18 cellular contexts compared by ENCODE assay signal in genomic region chr5:73412597-73412988, GRCh38. TPM values are rescaled to one million over a fixed set of nuclear protein-coding genes. Genes with fewer than 3 reads are reported as not detected.
DNase-seq lines count a peak whose midpoint lies in the region; ATAC-seq and TF ChIP-seq lines count a peak whose summit lies in the region.
"Had no signal": no experiment of that assay in that cellular context is flagged by ENCODE, and none has a peak within 500 bp of the region (broad histone marks: within the 10 kb centered on the region; RNA-seq: fewer than 3 reads in every experiment).

No MANE protein-coding gene starts in this region.

- ATAC-seq in IMR-90 (ENCODE audit: low read depth) (peak; percentile 48), GM21360 (IDR thresholded peaks at IDR 0.05; ENCODE audit: unreplicated experiment) (no peak)
- ATAC-seq: heart right ventricle had no signal

- peak overlapping the region; percentile 39; the same call in 1 of the 3 replicates for H2BK15ac ChIP-seq in IMR-90 (ENCODE audit: low read depth, low read length)

- H3K18ac ChIP-seq in IMR-90 (ENCODE audit: low read depth, low read length): no peak overlapping the region

- H3K27me3 ChIP-seq in IMR-90 (ENCODE audit: control insufficient read depth, insufficient read depth, low read length): no peaks in the 10 kb centered on the region
- H3K27me3 ChIP-seq: right atrium auricular region had no signal

- peak; percentile 67 for DNase-seq in EL
- peak; percentile 79 for DNase-seq in IMR-90
- peak; percentile 76 for DNase-seq in astrocyte of the spinal cord (ENCODE audit: low read depth, low spot score)
- peak; percentile 33 for DNase-seq in myocyte (ENCODE audit: low read depth)
- no peak for DNase-seq in GM13977 (ENCODE audit: low spot score)
- no peak for DNase-seq in NCI-H748 treated with DMSO at 0.1 percent for 48 hours (lab: John Stamatoyannopoulos, UW)
- DNase-seq in islet precursor cell: no peak
- DNase-seq: activated naive CD4-positive, alpha-beta T cell; caudate nucleus; heart right ventricle; Kasumi-1; NCI-H187 treated with DMSO at 0.1 percent for 48 hours; SIG-M5; stimulated activated CD4-positive, alpha-beta T cell treated with anti-CD3 and anti-CD28 coated beads, Interleukin-4, amount 100 ng/mL, for 1 hour; upper lobe of left lung had no signal

- H3K36me3 ChIP-seq in IMR-90 (ENCODE audit: control insufficient read depth, insufficient read depth, low read length): no peaks in the 10 kb centered on the region
- H3K36me3 ChIP-seq: heart right ventricle, right atrium auricular region, upper lobe of left lung had no signal

- TF ChIP-seq RAD21 in IMR-90 (IDR thresholded peaks at IDR 0.05; ENCODE audit: low read length): no peak

- H3K9me1 ChIP-seq in IMR-90 (ENCODE audit: insufficient read depth, low read length): peaks cover 6% of the 10 kb centered on the region

- peak overlapping the region; percentile 87; the same call in 1 of the 2 replicates for H3K4ac ChIP-seq in IMR-90 (ENCODE audit: low read depth, low read length)

- WGBS in IMR-90 (ENCODE audit: extremely low coverage in 2 of 2, insufficient read length in 1 of 2), 2 experiments: no CpG with 5 or more reads among the region's 1 CpG

- H3K56ac ChIP-seq in IMR-90 (ENCODE audit: extremely low read depth, insufficient read depth, low read length): 0 out of 2 replicates have a peak overlapping the region, but pooled peaks have one; percentile 5

- no peak overlapping the region for H4K5ac ChIP-seq in IMR-90 (ENCODE audit: low read depth, low read length)

- H2BK20ac ChIP-seq in IMR-90 (ENCODE audit: low read depth, low read length): peak overlapping the region; percentile 89; the same call in 1 of the 2 replicates

- H3K23ac ChIP-seq in IMR-90 (ENCODE audit: low read depth, low read length): peak overlapping the region; percentile 43; the same call in 1 of the 2 replicates

- H2AFZ ChIP-seq in IMR-90 (replicated peaks; ENCODE audit: low read length, poor library complexity): no peak overlapping the region

- no peak overlapping the region for H3K4me2 ChIP-seq in IMR-90 (ENCODE audit: low read depth, low read length)

- no TSS peak for BruUV-seq in IMR-90 (replicated peaks; lab: Mats Ljungman, UMichigan)

- H4K91ac ChIP-seq in IMR-90 (ENCODE audit: insufficient read depth, low read depth, low read length): peak overlapping the region; percentile 62; the same call in 1 of the 2 replicates

- intact Hi-C loops in IMR-90 (cut with micrococcal nuclease): no loop called here

- POLR2A ChIA-PET in IMR-90 (lab: Charles Lee; ENCODE audit: unreplicated experiment): no interaction called here

- TF ChIP-seq CTCF in IMR-90 (conservative IDR thresholded peaks at IDR 0.05; ENCODE audit: low read depth, low read length) (no peak), astrocyte of the spinal cord (IDR thresholded peaks at IDR 0.05; ENCODE audit: low read depth, low read length) (no peak), GM13977 (IDR thresholded peaks at IDR 0.05; ENCODE audit: extremely low read depth, insufficient read depth, missing control alignments) (no peak)

- peaks cover 0 to 3% of the 10 kb centered on the region in 2 experiments; a peak in 1 of 4 replicates for H3K79me1 ChIP-seq in IMR-90 (ENCODE audit: low read depth in 1 of 2, low read length in 2 of 2)

- H3K27ac ChIP-seq in IMR-90 (ENCODE audit: insufficient read depth, low read length): no peak overlapping the region
- H3K27ac ChIP-seq: heart right ventricle, right atrium auricular region, upper lobe of left lung had no signal

- H2BK5ac ChIP-seq in IMR-90 (ENCODE audit: low read depth, low read length, poor library complexity, severe bottlenecking): peak overlapping the region; percentile 53

- H2BK120ac ChIP-seq in IMR-90 (ENCODE audit: low read depth, low read length): peak overlapping the region; percentile 90

- H2AK5ac ChIP-seq in IMR-90 (ENCODE audit: low read depth, low read length): peak overlapping the region; percentile 94; the same call in 1 of the 2 replicates

- peak overlapping the region in 1 of 2 experiments; percentile 23; a peak in 1 of 4 replicates for H4K8ac ChIP-seq in IMR-90 (ENCODE audit: low read depth in 2 of 2, low read length in 2 of 2)

- in situ Hi-C loops in IMR-90 (cut with MboI; ENCODE audit: low sequenced_read_pairs) (no loop called here), astrocyte of the spinal cord (cut with HindIII; ENCODE audit: low sequenced_read_pairs) (no loop called here), GM13977 (cut with MboI; ENCODE audit: low pct_unique_long_range_greater_than_20kb, low sequenced_read_pairs, unreplicated experiment) (no loop called here)

- H3K4me3 ChIP-seq in IMR-90 (ENCODE audit: insufficient read depth, low read depth, low read length): no peak overlapping the region
- no peak overlapping the region for H3K4me3 ChIP-seq in astrocyte of the spinal cord (ENCODE audit: low read depth, low read length)
- H3K4me3 ChIP-seq: heart right ventricle, right atrium auricular region, upper lobe of left lung had no signal

- peaks cover 9% of the 10 kb centered on the region for H3K4me1 ChIP-seq in IMR-90 (ENCODE audit: control insufficient read depth, insufficient read depth, low read length)
- H3K4me1 ChIP-seq: heart right ventricle, right atrium auricular region, upper lobe of left lung had no signal

- CTCF ChIA-PET in IMR-90 (lab: Yijun Ruan, JAX): no interaction called here

- no peaks in the 10 kb centered on the region for H4K20me1 ChIP-seq in IMR-90 (ENCODE audit: insufficient read depth, low read length)

- H3K9ac ChIP-seq in IMR-90 (ENCODE audit: low read depth, low read length): no peak overlapping the region

- no peak for TF ChIP-seq POLR2A in IMR-90 (IDR thresholded peaks at IDR 0.05; ENCODE audit: low read depth, low read length)

- H3K9me3 ChIP-seq in IMR-90 (ENCODE audit: control insufficient read depth, insufficient read depth, low read length): no peaks in the 10 kb centered on the region
- H3K9me3 ChIP-seq: heart right ventricle, right atrium auricular region, upper lobe of left lung had no signal

- dilution Hi-C loops in IMR-90 (cut with HindIII; ENCODE audit: low sequenced_read_pairs, unreplicated experiment): no loop called here

- H3K14ac ChIP-seq in IMR-90 (replicated peaks; ENCODE audit: low read depth, low read length): peak overlapping the region; percentile 71; the same call in 1 of the 2 replicates

- H2AK9ac ChIP-seq in IMR-90 (replicated peaks; ENCODE audit: low read depth, low read length, poor library complexity): no peak overlapping the region

TF ChIP-seq in IMR-90, 13 proteins besides CTCF, POLR2A, EP300 and RAD21:
- TF ChIP-seq NFE2L2 (IDR thresholded peaks at IDR 0.05; ENCODE audit: low read depth, low read length) (no peak), FOS (IDR thresholded peaks at IDR 0.05; ENCODE audit: low read depth, low read length) (0 out of 2 replicates have a peak, but pooled peaks have one; percentile 25), ELK1 (IDR thresholded peaks at IDR 0.05; ENCODE audit: borderline replicate concordance, low read depth, low read length) (no peak), MXI1 (IDR thresholded peaks at IDR 0.05; ENCODE audit: borderline replicate concordance, low read depth, low read length) (no peak), MAZ (IDR thresholded peaks at IDR 0.05; ENCODE audit: borderline replicate concordance, low read depth, low read length) (no peak), RFX5 (IDR thresholded peaks at IDR 0.05; ENCODE audit: low read depth, low read length) (no peak), CHD1 (IDR thresholded peaks at IDR 0.05; ENCODE audit: low read depth, low read length) (no peak), RCOR1 (IDR thresholded peaks at IDR 0.05; ENCODE audit: insufficient replicate concordance, low read length) (no peak), MAFK (IDR thresholded peaks at IDR 0.05; ENCODE audit: low read depth, low read length) (peak; percentile 28; the same call in 1 of the 2 replicates), SMC3 (IDR thresholded peaks at IDR 0.05; ENCODE audit: low read depth, low read length) (no peak), BHLHE40 (IDR thresholded peaks at IDR 0.05; ENCODE audit: low read depth, low read length) (no peak), CEBPB (IDR thresholded peaks at IDR 0.05; ENCODE audit: low read depth, low read length) (no peak), USF2 (IDR thresholded peaks at IDR 0.05; ENCODE audit: low read depth, low read length) (no peak)

RNA-seq across cellular contexts. Expression of gene FOXD1, which starts 36.0 kb away (rescaled TPM):
- total RNA-seq in IMR-90 (2012; rRNA removed): 3.2 and 6.4 TPM in 2 replicates
- 23.1 and 28.3 TPM in 2 replicates for polyA plus RNA-seq in IMR-90 (2012; rRNA removed)
- 13.8 and 28.3 TPM in 2 replicates for polyA plus RNA-seq in IMR-90 (2012; cell fraction: cytosol; rRNA removed)
- polyA plus RNA-seq in IMR-90 (2012; cell fraction: nucleus; rRNA removed; ENCODE audit: low replicate concordance): 16.9 and 18.6 TPM in 2 replicates
- total RNA-seq in myocyte: 14.0 and 18.6 TPM in 2 replicates
- polyA plus RNA-seq in myocyte (2012): 19.6 TPM
- total RNA-seq: liver, right atrium auricular region had no signal
- polyA plus RNA-seq: liver had no signal

Comparison
In these comparisons a context has a peak if more than half of its experiments do, and no peak if none do; other contexts are left out.
1. DNase-seq: peak in EL (single experiment), IMR-90 (single experiment), astrocyte of the spinal cord (single experiment) and myocyte (single experiment); none in GM13977 (single experiment), NCI-H748 treated with DMSO at 0.1 percent for 48 hours (single experiment) and islet precursor cell (single experiment).